ENCODE assay signal across 17 cellular contexts in the genomic region with DNA sequence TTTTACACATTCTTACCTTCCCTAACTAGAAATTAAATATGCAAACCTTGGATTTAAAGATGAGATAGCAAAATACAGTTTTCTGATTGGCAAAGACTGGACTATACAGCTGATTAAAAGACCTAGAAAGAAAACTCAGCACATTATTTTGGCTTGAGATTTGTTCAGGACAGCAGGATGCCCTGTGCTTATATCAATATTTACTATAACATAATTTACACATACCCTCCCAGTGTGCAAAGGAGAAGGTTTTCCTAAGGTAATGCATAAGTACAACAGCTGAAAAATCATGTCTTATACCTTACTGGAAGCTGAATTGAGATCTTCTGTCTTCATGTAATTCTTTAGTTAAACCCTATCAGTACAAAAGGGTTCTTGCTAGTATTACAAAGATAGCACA.
A peak's percentile ranks its signal among the peaks of the same experiment; 100 is the strongest.
DNase-seq lines count a peak whose midpoint lies in the region; ATAC-seq, FAIRE-seq and TF ChIP-seq lines count a peak whose summit lies in the region.
"Had no signal": no experiment of that assay in that cellular context is flagged by ENCODE, and none has a peak within 500 bp of the region (broad histone marks: within the 10 kb centered on the region; RNA-seq: fewer than 3 reads in every experiment).

No MANE protein-coding gene starts in this region.

- no peaks in the 10 kb centered on the region for H3K9me2 ChIP-seq in PC-3 (replicated peaks; ENCODE audit: low read length)

- no peaks in the 10 kb centered on the region for H4K20me1 ChIP-seq in PC-3 (ENCODE audit: low read length)

- peaks cover 26% of the 10 kb centered on the region for H3K36me3 ChIP-seq in PC-3 (ENCODE audit: low read depth, low read length)

- no peaks in the 10 kb centered on the region for H3F3A ChIP-seq in PC-3 (ENCODE audit: low read length, unreplicated experiment)

- H3K27ac ChIP-seq in A549 (peak overlapping the region in 1 of 2 experiments; percentile 71; a peak in 3 of 6 replicates), PC-3 (ENCODE audit: low read length) (no peak overlapping the region)

- no peak for TF ChIP-seq POLR2A in A549 (IDR thresholded peaks at IDR 0.05; ENCODE audit: low read length)

- peaks cover 71% of the 10 kb centered on the region for H3K36me3 Mint-ChIP-seq in nephron (ENCODE audit: low read depth)
- H3K36me3 Mint-ChIP-seq in activated T-helper 17 cell treated with anti-CD3 and anti-CD28 coated beads, Interleukin-2, amount 50 U/mL, for 72 hours (ENCODE audit: low read depth), result no peaks in the 10 kb centered on the region
- H3K36me3 Mint-ChIP-seq in WTC11, result peaks cover 39% of the 10 kb centered on the region
- H3K36me3 Mint-ChIP-seq: CD14-positive monocyte; CD4-positive, alpha-beta memory T cell had no signal

- DNase-seq in NCI-H146 (lab: John Stamatoyannopoulos, UW) (peak; percentile 6), NCI-H146 treated with DMSO at 0.1 percent for 48 hours (lab: John Stamatoyannopoulos, UW; ENCODE audit: unreplicated experiment) (no peak), A549 (ENCODE audit: low read depth in 1 of 2, low spot score in 1 of 2) (no peak), PC-3 (no peak), GM03348 (ENCODE audit: low spot score) (no peak), WTC11 (ENCODE audit: low spot score) (no peak)
- DNase-seq: ACHN; AML-193; CD4-positive, alpha-beta memory T cell; HCEC 1CT had no signal

- H3K4me1 ChIP-seq in A549, result peaks cover 44% of the 10 kb centered on the region
- H3K4me1 ChIP-seq in PC-3 (ENCODE audit: insufficient read depth, low read length), result no peaks in the 10 kb centered on the region

- ATAC-seq in A549 (no peak; a peak in 1 of 6 replicates), PC-3 (peak; percentile 84), WTC11 (no peak)
- no peak for ATAC-seq in activated T-helper 17 cell treated with anti-CD3 and anti-CD28 coated beads, Interleukin-2, amount 50 U/mL, for 72 hours (replicated peaks)
- ATAC-seq: GM23338 had no signal

- H3K27ac Mint-ChIP-seq in nephron (peak overlapping the region in 2 of 3 experiments; percentile 25 to 61), WTC11 (no peak overlapping the region)
- H3K27ac Mint-ChIP-seq in activated T-helper 17 cell treated with anti-CD3 and anti-CD28 coated beads, Interleukin-2, amount 50 U/mL, for 72 hours, result no peak overlapping the region
- H3K27ac Mint-ChIP-seq: CD14-positive monocyte had no signal

- no peaks in the 10 kb centered on the region for H3K27me3 Mint-ChIP-seq in nephron (ENCODE audit: low read depth)
- H3K27me3 Mint-ChIP-seq in activated T-helper 17 cell treated with anti-CD3 and anti-CD28 coated beads, Interleukin-2, amount 50 U/mL, for 72 hours, result peaks cover 13% of the 10 kb centered on the region
- no peaks in the 10 kb centered on the region for H3K27me3 Mint-ChIP-seq in WTC11 (ENCODE audit: low read depth)

- TF ChIP-seq CTCF in A549 (IDR thresholded peaks at IDR 0.05) (no peak), PC-3 (conservative IDR thresholded peaks at IDR 0.05; ENCODE audit: low read depth, low read length) (no peak), nephron (IDR thresholded peaks at IDR 0.05; ENCODE audit: unreplicated experiment in 3 of 3) (no peak), WTC11 (IDR thresholded peaks at IDR 0.05) (no peak)

- H3K4me3 Mint-ChIP-seq in nephron, result no peak overlapping the region
- no peak overlapping the region for H3K4me3 Mint-ChIP-seq in activated T-helper 17 cell treated with anti-CD3 and anti-CD28 coated beads, Interleukin-2, amount 50 U/mL, for 72 hours
- H3K4me3 Mint-ChIP-seq in WTC11, result no peak overlapping the region
- H3K4me3 Mint-ChIP-seq: CD14-positive monocyte; CD4-positive, alpha-beta memory T cell; GM23338 had no signal

- H3K4me3 ChIP-seq in A549, result no peak overlapping the region
- H3K4me3 ChIP-seq in PC-3 (ENCODE audit: low read length), result no peak overlapping the region
- H3K4me3 ChIP-seq: GM23338 had no signal

- CTCF ChIA-PET in A549 (lab: Yijun Ruan, JAX) (interaction anchor here (1.6 kb wide), 1 partner anchor 21 kb away, joined by 4 read pairs; no protein-coding TSS in a partner anchor), PC-3 (lab: Charles Lee) (no interaction called here), WTC11 (lab: Charles Lee) (interaction anchor here (0.7 kb wide), 1 partner anchor 27 kb away, joined by 3 read pairs; no protein-coding TSS in a partner anchor)

- TF ChIP-seq RAD21 in A549 (conservative IDR thresholded peaks at IDR 0.05 in 1 of 2, IDR thresholded peaks at IDR 0.05 in 1 of 2), result no peak

- no peaks in the 10 kb centered on the region for H3K27me3 ChIP-seq in PC-3 (ENCODE audit: low read length)

- no peak overlapping the region for H3K9ac ChIP-seq in PC-3 (ENCODE audit: low read length)

- H3K9me3 Mint-ChIP-seq in nephron (no peaks in the 10 kb centered on the region), WTC11 (0 out of 2 replicates have a peak, but pooled peaks cover 7% of the 10 kb centered on the region)
- no peaks in the 10 kb centered on the region for H3K9me3 Mint-ChIP-seq in activated T-helper 17 cell treated with anti-CD3 and anti-CD28 coated beads, Interleukin-2, amount 50 U/mL, for 72 hours

- H3K79me2 ChIP-seq in PC-3 (ENCODE audit: low read length), result no peaks in the 10 kb centered on the region

- peak; percentile 93 for FAIRE-seq in A549 (lab: Jason Lieb, UNC)
- FAIRE-seq: G401.6, GM12892, H54 had no signal

- H3K4me2 ChIP-seq in A549, result peak overlapping the region; percentile 19; the same call in 2 of the 3 replicates
- no peak overlapping the region for H3K4me2 ChIP-seq in PC-3 (ENCODE audit: low read length)
- H3K4me2 ChIP-seq: GM23338 had no signal

- intact Hi-C loops in PC-3 (cut with micrococcal nuclease), result no loop called here

- no peak for TF ChIP-seq EP300 in A549 (IDR thresholded peaks at IDR 0.05)

- H3K9me3 ChIP-seq in A549 (no peaks in the 10 kb centered on the region), PC-3 (ENCODE audit: low read length) (no peaks in the 10 kb centered on the region)

- no TSS peak for BruUV-seq in PC-3 (replicated peaks; lab: Mats Ljungman, UMichigan)

- H2AFZ ChIP-seq in PC-3 (ENCODE audit: low read length), result no peak overlapping the region
- H2AFZ ChIP-seq: GM23338 had no signal

- H3K4me1 Mint-ChIP-seq in nephron (no peaks in the 10 kb centered on the region), WTC11 (no peaks in the 10 kb centered on the region)
- no peaks in the 10 kb centered on the region for H3K4me1 Mint-ChIP-seq in activated T-helper 17 cell treated with anti-CD3 and anti-CD28 coated beads, Interleukin-2, amount 50 U/mL, for 72 hours
- H3K4me1 Mint-ChIP-seq: CD14-positive monocyte; CD4-positive, alpha-beta memory T cell; GM23338 had no signal

- POLR2A ChIA-PET in A549 (lab: Yijun Ruan, JAX), result interaction anchor here (0.6 kb wide), 1 partner anchor 48 kb away, joined by 3 read pairs; no protein-coding TSS in a partner anchor
- POLR2A ChIA-PET in PC-3 (lab: Charles Lee; ENCODE audit: unreplicated experiment), result no interaction called here
- POLR2A ChIA-PET in WTC11 (lab: Charles Lee), result no interaction called here

TF ChIP-seq in A549, 52 proteins besides CTCF, POLR2A, EP300 and RAD21:
- TF ChIP-seq, protein P1, sequence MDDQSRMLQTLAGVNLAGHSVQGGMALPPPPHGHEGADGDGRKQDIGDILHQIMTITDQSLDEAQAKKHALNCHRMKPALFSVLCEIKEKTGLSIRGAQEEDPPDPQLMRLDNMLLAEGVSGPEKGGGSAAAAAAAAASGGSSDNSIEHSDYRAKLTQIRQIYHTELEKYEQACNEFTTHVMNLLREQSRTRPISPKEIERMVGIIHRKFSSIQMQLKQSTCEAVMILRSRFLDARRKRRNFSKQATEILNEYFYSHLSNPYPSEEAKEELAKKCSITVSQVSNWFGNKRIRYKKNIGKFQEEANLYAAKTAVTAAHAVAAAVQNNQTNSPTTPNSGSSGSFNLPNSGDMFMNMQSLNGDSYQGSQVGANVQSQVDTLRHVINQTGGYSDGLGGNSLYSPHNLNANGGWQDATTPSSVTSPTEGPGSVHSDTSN (IDR thresholded peaks at IDR 0.05), result no peak
- TF ChIP-seq BHLHE40 (IDR thresholded peaks at IDR 0.05; ENCODE audit: low read depth, low read length) (no peak), TP53 (CRISPR knock-in tag; IDR thresholded peaks at IDR 0.05) (no peak)

TF ChIP-seq in WTC11, 78 proteins besides CTCF, POLR2A, EP300 and RAD21:
- TF ChIP-seq TCF7 (CRISPR knock-in tag; IDR thresholded peaks at IDR 0.05; ENCODE audit: low read depth) (no peak), NR1H2 (CRISPR knock-in tag; IDR thresholded peaks at IDR 0.05) (no peak), NFE2L1 (CRISPR knock-in tag; IDR thresholded peaks at IDR 0.05) (no peak)
- TF ChIP-seq, protein P2, sequence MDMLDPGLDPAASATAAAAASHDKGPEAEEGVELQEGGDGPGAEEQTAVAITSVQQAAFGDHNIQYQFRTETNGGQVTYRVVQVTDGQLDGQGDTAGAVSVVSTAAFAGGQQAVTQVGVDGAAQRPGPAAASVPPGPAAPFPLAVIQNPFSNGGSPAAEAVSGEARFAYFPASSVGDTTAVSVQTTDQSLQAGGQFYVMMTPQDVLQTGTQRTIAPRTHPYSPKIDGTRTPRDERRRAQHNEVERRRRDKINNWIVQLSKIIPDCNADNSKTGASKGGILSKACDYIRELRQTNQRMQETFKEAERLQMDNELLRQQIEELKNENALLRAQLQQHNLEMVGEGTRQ (CRISPR knock-in tag; IDR thresholded peaks at IDR 0.05), result no peak

Comparison
In these comparisons a context has a peak if more than half of its experiments do, and no peak if none do; other contexts are left out.
1. H3K27ac Mint-ChIP-seq: peak in nephron (2 of 3); none in activated T-helper 17 cell treated with anti-CD3 and anti-CD28 coated beads, Interleukin-2, amount 50 U/mL, for 72 hours (single experiment) and WTC11 (single experiment).